In the genomic region with DNA sequence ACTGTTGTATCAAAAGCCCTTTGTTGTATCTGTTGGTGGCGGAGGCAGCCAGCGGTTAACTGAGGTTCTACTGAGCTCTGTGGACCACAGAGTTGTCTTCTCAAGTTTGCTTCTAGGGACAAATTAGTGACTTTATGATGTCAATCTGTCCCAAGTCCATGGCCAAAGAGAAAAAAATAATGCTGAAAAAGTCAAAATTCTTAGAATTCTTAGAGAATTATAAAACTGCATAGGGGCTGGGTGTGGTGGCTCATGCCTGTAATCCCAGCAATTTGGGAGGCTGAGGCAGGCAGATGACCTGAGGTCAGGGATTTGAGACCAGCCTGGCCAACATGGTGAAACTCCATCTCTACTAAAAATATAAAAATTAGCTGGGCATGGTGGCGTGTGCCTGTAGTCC, we compare ENCODE assay signal across 4 cellular contexts. TPM values are rescaled to one million over a fixed set of nuclear protein-coding genes. Genes with fewer than 3 reads are reported as not detected.
"Had no signal": no experiment of that assay in that cellular context is flagged by ENCODE, and none has a peak within 500 bp of the region (broad histone marks: within the 10 kb centered on the region; RNA-seq: fewer than 3 reads in every experiment).

No MANE protein-coding gene starts in this region.

RNA-seq across cellular contexts. Expression of a gene that starts 29.1 kb away (rescaled TPM):
- polyA plus RNA-seq: adipose tissue, adrenal gland, aorta, cardiac muscle cell had no signal
